In the genomic region with DNA sequence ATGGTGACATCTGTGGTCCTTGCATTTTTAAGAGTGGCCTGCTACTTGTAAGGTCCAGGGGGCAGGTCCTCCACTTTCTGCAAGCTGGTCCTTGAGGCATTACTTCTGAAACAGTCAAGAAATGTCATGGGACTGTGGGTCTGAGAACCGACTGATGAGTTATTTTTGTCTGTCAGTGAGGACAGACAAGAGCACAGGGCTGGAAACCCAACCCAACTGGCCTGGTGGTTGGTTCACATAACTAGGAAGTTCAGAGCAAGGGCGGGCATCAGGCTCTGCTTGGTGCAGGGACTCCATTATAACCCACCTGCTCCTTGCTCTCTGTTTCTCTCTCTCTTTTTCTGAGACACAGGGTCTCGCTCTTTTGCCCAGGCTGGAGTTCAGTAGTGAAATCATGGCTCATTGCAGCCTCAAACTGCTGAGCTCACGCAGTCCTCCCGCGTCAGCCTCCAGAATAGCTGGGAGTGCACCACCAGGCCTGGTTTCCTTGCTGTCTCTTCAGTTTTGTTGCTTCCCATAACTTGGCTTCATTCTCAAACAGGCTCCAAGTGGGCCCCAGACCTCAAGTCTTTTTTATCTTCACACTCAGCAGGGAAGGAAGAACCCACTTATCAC, we compare ENCODE assay signal across 1 cellular context.
A peak's percentile ranks its signal among the peaks of the same experiment; 100 is the strongest.
TF ChIP-seq lines count a peak whose summit lies in the region.

No MANE protein-coding gene starts in this region.

TF ChIP-seq in HepG2, 621 proteins besides CTCF, POLR2A, EP300 and RAD21 (continued from another document and continues in another):
- TF ChIP-seq, protein P1, sequence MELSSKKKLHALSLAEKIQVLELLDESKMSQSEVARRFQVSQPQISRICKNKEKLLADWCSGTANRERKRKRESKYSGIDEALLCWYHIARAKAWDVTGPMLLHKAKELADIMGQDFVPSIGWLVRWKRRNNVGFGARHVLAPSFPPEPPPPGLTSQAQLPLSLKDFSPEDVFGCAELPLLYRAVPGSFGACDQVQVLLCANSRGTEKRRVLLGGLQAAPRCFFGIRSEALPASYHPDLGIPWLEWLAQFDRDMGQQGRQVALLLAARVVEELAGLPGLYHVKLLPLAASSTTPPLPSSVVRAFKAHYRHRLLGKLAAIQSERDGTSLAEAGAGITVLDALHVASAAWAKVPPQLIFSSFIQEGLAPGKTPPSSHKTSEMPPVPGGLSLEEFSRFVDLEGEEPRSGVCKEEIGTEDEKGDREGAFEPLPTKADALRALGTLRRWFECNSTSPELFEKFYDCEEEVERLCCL (CRISPR knock-in tag; IDR thresholded peaks at IDR 0.05; ENCODE audit: borderline replicate concordance): 0 out of 2 replicates have a peak, but pooled peaks have one; percentile 7
- TF ChIP-seq ZNF772 (CRISPR knock-in tag; IDR thresholded peaks at IDR 0.05): no peak
- no peak for TF ChIP-seq MBNL3 (CRISPR knock-in tag; conservative IDR thresholded peaks at IDR 0.05)
- no peak for TF ChIP-seq DNMT1 (CRISPR knock-in tag; IDR thresholded peaks at IDR 0.05)
- TF ChIP-seq ZFP36L1 (CRISPR knock-in tag; IDR thresholded peaks at IDR 0.05): no peak
- no peak for TF ChIP-seq NR2C2 (CRISPR knock-in tag; IDR thresholded peaks at IDR 0.05; ENCODE audit: borderline replicate concordance)
- no peak for TF ChIP-seq PRPF4 (IDR thresholded peaks at IDR 0.05; ENCODE audit: low read depth, low read length, poor library complexity, severe bottlenecking)
- no peak for TF ChIP-seq CBX5 (CRISPR knock-in tag; IDR thresholded peaks at IDR 0.05; ENCODE audit: borderline replicate concordance)
- TF ChIP-seq GATA4 (IDR thresholded peaks at IDR 0.05; ENCODE audit: borderline replicate concordance, low read depth): no peak
- no peak for TF ChIP-seq ZNF605 (CRISPR knock-in tag; IDR thresholded peaks at IDR 0.05)
- TF ChIP-seq CENPX (CRISPR knock-in tag; IDR thresholded peaks at IDR 0.05): no peak
- TF ChIP-seq, protein P2, sequence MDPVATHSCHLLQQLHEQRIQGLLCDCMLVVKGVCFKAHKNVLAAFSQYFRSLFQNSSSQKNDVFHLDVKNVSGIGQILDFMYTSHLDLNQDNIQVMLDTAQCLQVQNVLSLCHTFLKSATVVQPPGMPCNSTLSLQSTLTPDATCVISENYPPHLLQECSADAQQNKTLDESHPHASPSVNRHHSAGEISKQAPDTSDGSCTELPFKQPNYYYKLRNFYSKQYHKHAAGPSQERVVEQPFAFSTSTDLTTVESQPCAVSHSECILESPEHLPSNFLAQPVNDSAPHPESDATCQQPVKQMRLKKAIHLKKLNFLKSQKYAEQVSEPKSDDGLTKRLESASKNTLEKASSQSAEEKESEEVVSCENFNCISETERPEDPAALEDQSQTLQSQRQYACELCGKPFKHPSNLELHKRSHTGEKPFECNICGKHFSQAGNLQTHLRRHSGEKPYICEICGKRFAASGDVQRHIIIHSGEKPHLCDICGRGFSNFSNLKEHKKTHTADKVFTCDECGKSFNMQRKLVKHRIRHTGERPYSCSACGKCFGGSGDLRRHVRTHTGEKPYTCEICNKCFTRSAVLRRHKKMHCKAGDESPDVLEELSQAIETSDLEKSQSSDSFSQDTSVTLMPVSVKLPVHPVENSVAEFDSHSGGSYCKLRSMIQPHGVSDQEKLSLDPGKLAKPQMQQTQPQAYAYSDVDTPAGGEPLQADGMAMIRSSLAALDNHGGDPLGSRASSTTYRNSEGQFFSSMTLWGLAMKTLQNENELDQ (CRISPR knock-in tag; IDR thresholded peaks at IDR 0.05; ENCODE audit: borderline replicate concordance): no peak
- no peak for TF ChIP-seq STAT5B (CRISPR knock-in tag; IDR thresholded peaks at IDR 0.05)
- no peak for TF ChIP-seq SKI (IDR thresholded peaks at IDR 0.05; ENCODE audit: partially characterized antibody)
- no peak for TF ChIP-seq ZNF383 (CRISPR knock-in tag; IDR thresholded peaks at IDR 0.05; ENCODE audit: borderline replicate concordance)
- TF ChIP-seq ZNF713 (CRISPR knock-in tag; IDR thresholded peaks at IDR 0.05): no peak
- TF ChIP-seq, protein P3, sequence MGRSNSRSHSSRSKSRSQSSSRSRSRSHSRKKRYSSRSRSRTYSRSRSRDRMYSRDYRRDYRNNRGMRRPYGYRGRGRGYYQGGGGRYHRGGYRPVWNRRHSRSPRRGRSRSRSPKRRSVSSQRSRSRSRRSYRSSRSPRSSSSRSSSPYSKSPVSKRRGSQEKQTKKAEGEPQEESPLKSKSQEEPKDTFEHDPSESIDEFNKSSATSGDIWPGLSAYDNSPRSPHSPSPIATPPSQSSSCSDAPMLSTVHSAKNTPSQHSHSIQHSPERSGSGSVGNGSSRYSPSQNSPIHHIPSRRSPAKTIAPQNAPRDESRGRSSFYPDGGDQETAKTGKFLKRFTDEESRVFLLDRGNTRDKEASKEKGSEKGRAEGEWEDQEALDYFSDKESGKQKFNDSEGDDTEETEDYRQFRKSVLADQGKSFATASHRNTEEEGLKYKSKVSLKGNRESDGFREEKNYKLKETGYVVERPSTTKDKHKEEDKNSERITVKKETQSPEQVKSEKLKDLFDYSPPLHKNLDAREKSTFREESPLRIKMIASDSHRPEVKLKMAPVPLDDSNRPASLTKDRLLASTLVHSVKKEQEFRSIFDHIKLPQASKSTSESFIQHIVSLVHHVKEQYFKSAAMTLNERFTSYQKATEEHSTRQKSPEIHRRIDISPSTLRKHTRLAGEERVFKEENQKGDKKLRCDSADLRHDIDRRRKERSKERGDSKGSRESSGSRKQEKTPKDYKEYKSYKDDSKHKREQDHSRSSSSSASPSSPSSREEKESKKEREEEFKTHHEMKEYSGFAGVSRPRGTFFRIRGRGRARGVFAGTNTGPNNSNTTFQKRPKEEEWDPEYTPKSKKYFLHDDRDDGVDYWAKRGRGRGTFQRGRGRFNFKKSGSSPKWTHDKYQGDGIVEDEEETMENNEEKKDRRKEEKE (IDR thresholded peaks at IDR 0.05): no peak
- no peak for TF ChIP-seq HMGA1 (CRISPR knock-in tag; conservative IDR thresholded peaks at IDR 0.05)
- TF ChIP-seq ZBTB38 (CRISPR knock-in tag; IDR thresholded peaks at IDR 0.05): no peak
- no peak for TF ChIP-seq NAIF1 (CRISPR knock-in tag; IDR thresholded peaks at IDR 0.05; ENCODE audit: borderline replicate concordance)
- TF ChIP-seq, protein P4, sequence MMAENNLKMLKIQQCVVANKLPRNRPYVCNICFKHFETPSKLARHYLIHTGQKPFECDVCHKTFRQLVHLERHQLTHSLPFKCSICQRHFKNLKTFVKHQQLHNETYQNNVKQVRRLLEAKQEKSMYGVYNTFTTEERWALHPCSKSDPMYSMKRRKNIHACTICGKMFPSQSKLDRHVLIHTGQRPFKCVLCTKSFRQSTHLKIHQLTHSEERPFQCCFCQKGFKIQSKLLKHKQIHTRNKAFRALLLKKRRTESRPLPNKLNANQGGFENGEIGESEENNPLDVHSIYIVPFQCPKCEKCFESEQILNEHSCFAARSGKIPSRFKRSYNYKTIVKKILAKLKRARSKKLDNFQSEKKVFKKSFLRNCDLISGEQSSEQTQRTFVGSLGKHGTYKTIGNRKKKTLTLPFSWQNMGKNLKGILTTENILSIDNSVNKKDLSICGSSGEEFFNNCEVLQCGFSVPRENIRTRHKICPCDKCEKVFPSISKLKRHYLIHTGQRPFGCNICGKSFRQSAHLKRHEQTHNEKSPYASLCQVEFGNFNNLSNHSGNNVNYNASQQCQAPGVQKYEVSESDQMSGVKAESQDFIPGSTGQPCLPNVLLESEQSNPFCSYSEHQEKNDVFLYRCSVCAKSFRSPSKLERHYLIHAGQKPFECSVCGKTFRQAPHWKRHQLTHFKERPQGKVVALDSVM (CRISPR knock-in tag; IDR thresholded peaks at IDR 0.05): peak; percentile 93
- TF ChIP-seq, protein P5, sequence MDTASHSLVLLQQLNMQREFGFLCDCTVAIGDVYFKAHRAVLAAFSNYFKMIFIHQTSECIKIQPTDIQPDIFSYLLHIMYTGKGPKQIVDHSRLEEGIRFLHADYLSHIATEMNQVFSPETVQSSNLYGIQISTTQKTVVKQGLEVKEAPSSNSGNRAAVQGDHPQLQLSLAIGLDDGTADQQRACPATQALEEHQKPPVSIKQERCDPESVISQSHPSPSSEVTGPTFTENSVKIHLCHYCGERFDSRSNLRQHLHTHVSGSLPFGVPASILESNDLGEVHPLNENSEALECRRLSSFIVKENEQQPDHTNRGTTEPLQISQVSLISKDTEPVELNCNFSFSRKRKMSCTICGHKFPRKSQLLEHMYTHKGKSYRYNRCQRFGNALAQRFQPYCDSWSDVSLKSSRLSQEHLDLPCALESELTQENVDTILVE (CRISPR knock-in tag; IDR thresholded peaks at IDR 0.05): no peak
- TF ChIP-seq ZNF205 (CRISPR knock-in tag; IDR thresholded peaks at IDR 0.05): no peak
- 0 out of 2 replicates have a peak, but pooled peaks have one; percentile 60 for TF ChIP-seq NR1H2 (CRISPR knock-in tag; IDR thresholded peaks at IDR 0.05; ENCODE audit: borderline replicate concordance, low read depth)
- no peak for TF ChIP-seq ZEB1 (IDR thresholded peaks at IDR 0.05; ENCODE audit: insufficient replicate concordance, low read depth)
- no peak for TF ChIP-seq ERF (CRISPR knock-in tag; IDR thresholded peaks at IDR 0.05)
- TF ChIP-seq NR2F1 (CRISPR knock-in tag; IDR thresholded peaks at IDR 0.05): no peak
- TF ChIP-seq, protein P6, sequence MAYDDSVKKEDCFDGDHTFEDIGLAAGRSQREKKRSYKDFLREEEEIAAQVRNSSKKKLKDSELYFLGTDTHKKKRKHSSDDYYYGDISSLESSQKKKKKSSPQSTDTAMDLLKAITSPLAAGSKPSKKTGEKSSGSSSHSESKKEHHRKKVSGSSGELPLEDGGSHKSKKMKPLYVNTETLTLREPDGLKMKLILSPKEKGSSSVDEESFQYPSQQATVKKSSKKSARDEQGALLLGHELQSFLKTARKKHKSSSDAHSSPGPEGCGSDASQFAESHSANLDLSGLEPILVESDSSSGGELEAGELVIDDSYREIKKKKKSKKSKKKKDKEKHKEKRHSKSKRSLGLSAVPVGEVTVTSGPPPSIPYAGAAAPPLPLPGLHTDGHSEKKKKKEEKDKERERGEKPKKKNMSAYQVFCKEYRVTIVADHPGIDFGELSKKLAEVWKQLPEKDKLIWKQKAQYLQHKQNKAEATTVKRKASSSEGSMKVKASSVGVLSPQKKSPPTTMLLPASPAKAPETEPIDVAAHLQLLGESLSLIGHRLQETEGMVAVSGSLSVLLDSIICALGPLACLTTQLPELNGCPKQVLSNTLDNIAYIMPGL (CRISPR knock-in tag; IDR thresholded peaks at IDR 0.05; ENCODE audit: borderline replicate concordance in 1 of 2, low read depth in 1 of 2): no peak
- TF ChIP-seq RBFOX2 (IDR thresholded peaks at IDR 0.05; ENCODE audit: low read depth, low read length): no peak
- TF ChIP-seq, protein P7, sequence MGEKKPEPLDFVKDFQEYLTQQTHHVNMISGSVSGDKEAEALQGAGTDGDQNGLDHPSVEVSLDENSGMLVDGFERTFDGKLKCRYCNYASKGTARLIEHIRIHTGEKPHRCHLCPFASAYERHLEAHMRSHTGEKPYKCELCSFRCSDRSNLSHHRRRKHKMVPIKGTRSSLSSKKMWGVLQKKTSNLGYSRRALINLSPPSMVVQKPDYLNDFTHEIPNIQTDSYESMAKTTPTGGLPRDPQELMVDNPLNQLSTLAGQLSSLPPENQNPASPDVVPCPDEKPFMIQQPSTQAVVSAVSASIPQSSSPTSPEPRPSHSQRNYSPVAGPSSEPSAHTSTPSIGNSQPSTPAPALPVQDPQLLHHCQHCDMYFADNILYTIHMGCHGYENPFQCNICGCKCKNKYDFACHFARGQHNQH (CRISPR knock-in tag; IDR thresholded peaks at IDR 0.05): no peak
- TF ChIP-seq ZNF30 (CRISPR knock-in tag; IDR thresholded peaks at IDR 0.05): no peak
- TF ChIP-seq ZNF674 (CRISPR knock-in tag; IDR thresholded peaks at IDR 0.05; ENCODE audit: low read depth): 0 out of 2 replicates have a peak, but pooled peaks have one; percentile 39
- TF ChIP-seq, protein P8, sequence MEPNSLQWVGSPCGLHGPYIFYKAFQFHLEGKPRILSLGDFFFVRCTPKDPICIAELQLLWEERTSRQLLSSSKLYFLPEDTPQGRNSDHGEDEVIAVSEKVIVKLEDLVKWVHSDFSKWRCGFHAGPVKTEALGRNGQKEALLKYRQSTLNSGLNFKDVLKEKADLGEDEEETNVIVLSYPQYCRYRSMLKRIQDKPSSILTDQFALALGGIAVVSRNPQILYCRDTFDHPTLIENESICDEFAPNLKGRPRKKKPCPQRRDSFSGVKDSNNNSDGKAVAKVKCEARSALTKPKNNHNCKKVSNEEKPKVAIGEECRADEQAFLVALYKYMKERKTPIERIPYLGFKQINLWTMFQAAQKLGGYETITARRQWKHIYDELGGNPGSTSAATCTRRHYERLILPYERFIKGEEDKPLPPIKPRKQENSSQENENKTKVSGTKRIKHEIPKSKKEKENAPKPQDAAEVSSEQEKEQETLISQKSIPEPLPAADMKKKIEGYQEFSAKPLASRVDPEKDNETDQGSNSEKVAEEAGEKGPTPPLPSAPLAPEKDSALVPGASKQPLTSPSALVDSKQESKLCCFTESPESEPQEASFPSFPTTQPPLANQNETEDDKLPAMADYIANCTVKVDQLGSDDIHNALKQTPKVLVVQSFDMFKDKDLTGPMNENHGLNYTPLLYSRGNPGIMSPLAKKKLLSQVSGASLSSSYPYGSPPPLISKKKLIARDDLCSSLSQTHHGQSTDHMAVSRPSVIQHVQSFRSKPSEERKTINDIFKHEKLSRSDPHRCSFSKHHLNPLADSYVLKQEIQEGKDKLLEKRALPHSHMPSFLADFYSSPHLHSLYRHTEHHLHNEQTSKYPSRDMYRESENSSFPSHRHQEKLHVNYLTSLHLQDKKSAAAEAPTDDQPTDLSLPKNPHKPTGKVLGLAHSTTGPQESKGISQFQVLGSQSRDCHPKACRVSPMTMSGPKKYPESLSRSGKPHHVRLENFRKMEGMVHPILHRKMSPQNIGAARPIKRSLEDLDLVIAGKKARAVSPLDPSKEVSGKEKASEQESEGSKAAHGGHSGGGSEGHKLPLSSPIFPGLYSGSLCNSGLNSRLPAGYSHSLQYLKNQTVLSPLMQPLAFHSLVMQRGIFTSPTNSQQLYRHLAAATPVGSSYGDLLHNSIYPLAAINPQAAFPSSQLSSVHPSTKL (CRISPR knock-in tag; IDR thresholded peaks at IDR 0.05): no peak
- no peak for TF ChIP-seq HCFC1 (IDR thresholded peaks at IDR 0.05; ENCODE audit: low read depth, low read length)
- TF ChIP-seq, protein P9, sequence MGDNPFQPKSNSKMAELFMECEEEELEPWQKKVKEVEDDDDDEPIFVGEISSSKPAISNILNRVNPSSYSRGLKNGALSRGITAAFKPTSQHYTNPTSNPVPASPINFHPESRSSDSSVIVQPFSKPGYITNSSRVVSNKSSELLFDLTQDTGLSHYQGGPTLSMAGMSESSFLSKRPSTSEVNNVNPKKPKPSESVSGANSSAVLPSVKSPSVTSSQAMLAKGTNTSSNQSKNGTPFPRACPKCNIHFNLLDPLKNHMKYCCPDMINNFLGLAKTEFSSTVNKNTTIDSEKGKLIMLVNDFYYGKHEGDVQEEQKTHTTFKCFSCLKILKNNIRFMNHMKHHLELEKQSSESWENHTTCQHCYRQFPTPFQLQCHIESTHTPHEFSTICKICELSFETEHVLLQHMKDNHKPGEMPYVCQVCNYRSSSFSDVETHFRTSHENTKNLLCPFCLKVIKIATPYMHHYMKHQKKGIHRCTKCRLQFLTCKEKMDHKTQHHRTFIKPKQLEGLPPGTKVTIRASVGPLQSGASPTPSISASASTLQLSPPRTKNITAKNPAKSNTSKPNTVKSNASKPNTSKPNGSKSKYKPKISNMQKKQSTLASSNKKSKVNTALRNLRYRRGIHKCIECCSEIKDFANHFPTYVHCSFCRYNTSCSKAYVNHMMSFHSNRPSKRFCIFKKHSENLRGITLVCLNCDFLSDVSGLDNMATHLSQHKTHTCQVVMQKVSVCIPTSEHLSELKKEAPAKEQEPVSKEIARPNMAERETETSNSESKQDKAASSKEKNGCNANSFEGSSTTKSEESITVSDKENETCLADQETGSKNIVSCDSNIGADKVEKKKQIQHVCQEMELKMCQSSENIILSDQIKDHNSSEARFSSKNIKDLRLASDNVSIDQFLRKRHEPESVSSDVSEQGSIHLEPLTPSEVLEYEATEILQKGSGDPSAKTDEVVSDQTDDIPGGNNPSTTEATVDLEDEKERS (CRISPR knock-in tag; IDR thresholded peaks at IDR 0.05): no peak
- TF ChIP-seq NKX3-1 (CRISPR knock-in tag; IDR thresholded peaks at IDR 0.05): no peak
